ENCODE assay signal across 24 cellular contexts in the genomic region with DNA sequence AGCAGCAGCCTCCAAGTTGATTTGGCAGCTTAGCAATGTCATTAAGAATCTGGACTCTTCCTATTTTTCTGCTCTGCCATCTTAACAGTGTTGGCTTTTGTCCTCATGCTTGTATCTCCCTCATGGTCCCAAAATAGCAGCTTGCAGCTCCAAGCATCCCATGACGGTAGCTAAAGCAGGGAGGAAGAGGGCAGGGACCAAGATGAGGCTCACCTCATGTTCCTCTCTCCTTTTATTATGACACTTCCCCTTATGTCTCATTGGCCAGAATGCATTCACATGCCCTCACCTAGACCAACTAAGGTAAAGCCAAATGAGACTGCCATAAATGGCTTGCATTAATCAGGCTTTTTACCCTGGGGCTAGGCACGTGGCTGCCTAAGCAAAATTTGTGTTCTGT.
"Had no signal": no experiment of that assay in that cellular context is flagged by ENCODE, and none has a peak within 500 bp of the region (broad histone marks: within the 10 kb centered on the region; RNA-seq: fewer than 3 reads in every experiment).

No MANE protein-coding gene starts in this region.

- H3K27ac ChIP-seq: adrenal gland, body of pancreas, breast epithelium, KMS-11, Peyer's patch, SJCRH30, SK-N-MC had no signal

- H3K36me3 ChIP-seq: adrenal gland, breast epithelium, Peyer's patch, SJCRH30 had no signal

- DNase-seq: activated CD4-positive, alpha-beta T cell treated with anti-CD3 and anti-CD28 coated beads, Interleukin-2, amount 10 ng/mL, durations not matched to agents 24 days and 14 days; activated CD4-positive, alpha-beta T cell treated with anti-CD3 and anti-CD28 coated beads, Interleukin-2, amount 50 U/mL, for 4 hours; activated CD8-positive, alpha-beta T cell treated with anti-CD3 and anti-CD28 coated beads for 36 hours; activated gamma-delta T cell treated with Interleukin-2 at 50 U/mL for 16 hours; activated naive CD4-positive, alpha-beta T cell treated with anti-CD3 and anti-CD28 coated beads for 36 hours; activated T-cell treated with anti-CD3 and anti-CD28 coated beads, Interleukin-2, amount 50 U/mL, for 24 hours; adrenal gland; body of pancreas; NCI-H1092; NCI-H1436 treated with DMSO at 0.1 percent for 48 hours; NCI-H1694 treated with DMSO at 0.1 percent for 48 hours; NCI-H2029; NCI-H345; NCI-H524 treated with DMSO at 0.1 percent for 48 hours; NK-92 treated with Interleukin-12 subunit alpha and Interleukin-12 subunit beta, amount 100 ng/mL, for 24 hours; PC-3; Peyer's patch; RPMI8226; SJCRH30; T1000 had no signal

- H3K27me3 ChIP-seq: adrenal gland, body of pancreas, breast epithelium, Peyer's patch, SJCRH30 had no signal

- H3K4me3 ChIP-seq: adrenal gland, body of pancreas, breast epithelium, Peyer's patch, SJCRH30, SK-N-MC had no signal

- ATAC-seq: activated CD8-positive, alpha-beta T cell treated with anti-CD3 and anti-CD28 coated beads for 36 hours; activated naive CD4-positive, alpha-beta T cell treated with anti-CD3 and anti-CD28 coated beads, Interleukin-2, amount 50 U/mL, for 72 hours; body of pancreas; PC-3 had no signal

- H3K9me3 ChIP-seq: adrenal gland, body of pancreas, breast epithelium, Peyer's patch, SJCRH30 had no signal

- H3K4me1 ChIP-seq: adrenal gland, body of pancreas, breast epithelium, Peyer's patch had no signal
